13 cellular contexts compared by ENCODE assay signal in genomic region chr4:16967722-16968121, GRCh38.
A peak's percentile ranks its signal among the peaks of the same experiment; 100 is the strongest.
DNase-seq lines count a peak whose midpoint lies in the region; TF ChIP-seq lines count a peak whose summit lies in the region.
"Had no signal": no experiment of that assay in that cellular context is flagged by ENCODE, and none has a peak within 500 bp of the region (broad histone marks: within the 10 kb centered on the region; RNA-seq: fewer than 3 reads in every experiment).

No MANE protein-coding gene starts in this region.

- H3K27me3 Mint-ChIP-seq in neural crest cell (ENCODE audit: low read depth) = no peaks in the 10 kb centered on the region

- H3K9me3 ChIP-seq in SK-N-MC (ENCODE audit: low read depth, low read length) = no peaks in the 10 kb centered on the region
- no peaks in the 10 kb centered on the region for H3K9me3 ChIP-seq in thyroid gland

- H3K4me3 Mint-ChIP-seq in neural crest cell = no peak overlapping the region

- H3K27ac ChIP-seq in SK-N-MC (peak overlapping the region; percentile 91), thyroid gland (no peak overlapping the region)

- no peaks in the 10 kb centered on the region for H3K36me3 ChIP-seq in SK-N-MC (ENCODE audit: insufficient read depth, low read length)
- H3K36me3 ChIP-seq in thyroid gland = no peaks in the 10 kb centered on the region

- peak overlapping the region; percentile 10 for H3K9ac ChIP-seq in SK-N-MC (ENCODE audit: insufficient read length)

- intact Hi-C loops in thyroid gland (cut with DNase I) = no loop called here

- DNase-seq in SK-N-MC (ENCODE audit: low read depth, low spot score) (peak; percentile 53), fibroblast of villous mesenchyme (ENCODE audit: low read depth) (peak; percentile 54), neural crest cell (ENCODE audit: low read depth, low spot score) (no peak), thyroid gland (peak; percentile 11 to 27), NCI-H446 (lab: John Stamatoyannopoulos, UW) (no peak), H4 (ENCODE audit: low spot score) (no peak), germinal center (ENCODE audit: low spot score) (no peak), DMS 273 (lab: John Stamatoyannopoulos, UW; ENCODE audit: unreplicated experiment) (no peak)
- DNase-seq: activated CD4-positive, alpha-beta T cell treated with anti-CD3 and anti-CD28 coated beads for 48 hours; activated effector memory CD4-positive, alpha-beta T cell treated with Interleukin-2 at 50 U/mL for 16 hours; cerebellar nuclear complex; NCI-H1930; SW 1271 had no signal

- H3K4me1 Mint-ChIP-seq in neural crest cell = peaks cover 4% of the 10 kb centered on the region

- no peaks in the 10 kb centered on the region for H3K36me3 Mint-ChIP-seq in neural crest cell (ENCODE audit: low read depth)

- no peaks in the 10 kb centered on the region for H3K27me3 ChIP-seq in thyroid gland

- no peak for TF ChIP-seq CTCF in fibroblast of villous mesenchyme (IDR thresholded peaks at IDR 0.05; ENCODE audit: insufficient read depth, low read depth, low read length)
- TF ChIP-seq CTCF in neural crest cell (conservative IDR thresholded peaks at IDR 0.05) = no peak
- TF ChIP-seq CTCF in thyroid gland (IDR thresholded peaks at IDR 0.05) = no peak

- H3K9me3 Mint-ChIP-seq in neural crest cell = peaks cover 5% of the 10 kb centered on the region

- 31 to 35% methylated on average over 5 of the region's 5 CpGs for WGBS in thyroid gland, 2 donors

- peak overlapping the region; percentile 58 for H3K4me3 ChIP-seq in SK-N-MC
- H3K4me3 ChIP-seq in fibroblast of villous mesenchyme (ENCODE audit: low read depth, low read length) = no peak overlapping the region
- H3K4me3 ChIP-seq in thyroid gland (replicated peaks in 1 of 3) = no peak overlapping the region

- peak overlapping the region; percentile 45 for H3K27ac Mint-ChIP-seq in neural crest cell (ENCODE audit: unreplicated experiment)

- no peak for TF ChIP-seq POLR2A in thyroid gland (IDR thresholded peaks at IDR 0.05)

- peaks cover 0 to 5% of the 10 kb centered on the region in 2 donors for H3K4me1 ChIP-seq in thyroid gland

Comparison
In these comparisons a context has a peak if more than half of its experiments do, and no peak if none do; other contexts are left out.
1. DNase-seq: peak in SK-N-MC (single experiment), fibroblast of villous mesenchyme (single experiment) and thyroid gland (2 of 2); none in neural crest cell (single experiment), NCI-H446 (0 of 2), H4 (single experiment), germinal center (single experiment) and DMS 273 (single experiment).